ENCODE assay signal across 7 cellular contexts in the genomic region with DNA sequence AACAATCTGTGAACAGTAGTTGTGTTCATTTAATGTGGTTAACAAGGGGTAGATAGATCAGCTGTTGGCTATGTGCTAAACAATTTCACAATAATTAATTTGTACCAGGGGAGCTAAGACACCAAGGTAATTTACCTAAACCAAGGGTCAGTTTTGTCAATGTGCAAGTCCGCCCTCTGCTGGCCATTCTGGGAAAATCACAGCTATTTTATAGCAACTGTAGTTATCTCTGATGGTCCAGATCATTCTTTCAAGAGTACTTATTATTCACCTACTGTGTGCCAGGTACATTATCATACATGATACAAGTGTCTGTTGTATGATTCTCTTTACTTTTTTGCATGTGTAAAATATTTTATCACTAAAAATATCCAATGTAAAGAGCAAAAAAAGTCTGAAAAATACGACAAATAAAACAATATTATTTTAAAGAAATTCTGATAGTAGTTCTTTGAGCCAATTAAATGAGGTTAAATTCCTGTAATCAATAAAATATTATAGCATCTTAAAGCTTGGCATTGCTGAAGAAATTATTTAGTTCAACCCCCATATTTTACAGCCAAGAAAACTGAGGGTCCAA.
DNase-seq lines count a peak whose midpoint lies in the region; ATAC-seq and TF ChIP-seq lines count a peak whose summit lies in the region.

No MANE protein-coding gene starts in this region.

- H3K4me3 ChIP-seq in HCT116 (replicated peaks in 1 of 2; ENCODE audit: low read depth in 1 of 2, low read length in 2 of 2) (no peak overlapping the region), epithelial cell of proximal tubule (ENCODE audit: low read depth, low read length) (no peak overlapping the region), neural cell (ENCODE audit: low read length) (no peak overlapping the region), transverse colon (no peak overlapping the region)

- H2AFZ ChIP-seq in HCT116 (ENCODE audit: low read depth, low read length, poor library complexity, severe bottlenecking) (no peak overlapping the region), neural cell (ENCODE audit: low read depth, low read length) (no peak overlapping the region)

- H3K9ac ChIP-seq in HCT116 (ENCODE audit: low read length) (no peak overlapping the region), neural cell (ENCODE audit: low read length) (no peak overlapping the region)

- in situ Hi-C loops in transverse colon (cut with MboI; ENCODE audit: low pct_ligation_motif_present in 1 of 4, low pct_unique_long_range_greater_than_20kb in 1 of 4, low sequenced_read_pairs in 3 of 4) = loop anchor here in 3 of 4 donors (5.0 to 25.0 kb wide), 3 partner anchors 542 to 767 kb away; no protein-coding TSS in a partner anchor

- intact Hi-C loops in HCT116 (cut with micrococcal nuclease) = loop anchor here (1.0 to 5.0 kb wide), 2 partner anchors 555 to 578 kb away; no protein-coding TSS in a partner anchor
- intact Hi-C loops in transverse colon (cut with DNase I; ENCODE audit: low total_unique reads) = loop anchor here (5.0 kb wide), 1 partner anchor 552 kb away; no protein-coding TSS in a partner anchor

- peak; percentile 67 for ATAC-seq in HCT116

- no peaks in the 10 kb centered on the region for H3K36me3 ChIP-seq in HCT116 (ENCODE audit: control insufficient read depth in 1 of 2, insufficient read depth in 2 of 2, low read length in 2 of 2)
- no peaks in the 10 kb centered on the region for H3K36me3 ChIP-seq in neural cell (ENCODE audit: insufficient read depth, low read length)
- H3K36me3 ChIP-seq in transverse colon = no peaks in the 10 kb centered on the region

- H3K9me2 ChIP-seq in HCT116 (ENCODE audit: insufficient read depth) (no peaks in the 10 kb centered on the region), neural cell (ENCODE audit: insufficient read depth, low read length) (no peaks in the 10 kb centered on the region)

- WGBS in transverse colon (ENCODE audit: low coverage in 1 of 2), 2 donors = 44 to 47% methylated on average over 2 of the region's 2 CpGs

- H3K27ac ChIP-seq in HCT116 (ENCODE audit: low read depth, low read length) (no peak overlapping the region), neural cell (ENCODE audit: low read length) (no peak overlapping the region), transverse colon (no peak overlapping the region)

- CTCF ChIA-PET in GM10248 (lab: Yijun Ruan, JAX) (interaction anchor here (0.8 to 6.0 kb wide), 35 partner anchors 7 to 876 kb away, joined by 3 to 78 read pairs (median 4); partner anchors contain the start of genes ALDH9A1 and FAM78B), HCT116 (lab: Charles Lee) (interaction anchor here (0.8 to 3.9 kb wide), 12 partner anchors 10 to 580 kb away, joined by 3 to 38 read pairs (median 6); no protein-coding TSS in a partner anchor)

- TF ChIP-seq CTCF in GM10248 (IDR thresholded peaks at IDR 0.05; ENCODE audit: control extremely low read depth, extremely low read depth, low read depth, missing control alignments) (peak; percentile 78), HCT116 (IDR thresholded peaks at IDR 0.05 in 2 of 3, conservative IDR thresholded peaks at IDR 0.05 in 1 of 3; ENCODE audit: borderline replicate concordance in 1 of 3, insufficient read depth in 1 of 3, low read depth in 2 of 3, low read length in 2 of 3) (peak; percentile 32 to 86 (median 56); a peak in 5 of 6 replicates), epithelial cell of proximal tubule (conservative IDR thresholded peaks at IDR 0.05; ENCODE audit: low read depth, low read length) (peak; percentile 75), neural cell (IDR thresholded peaks at IDR 0.05; ENCODE audit: poor library complexity, severe bottlenecking) (peak; percentile 84), transverse colon (IDR thresholded peaks at IDR 0.05) (peak; percentile 64 to 82 (median 69))

- no peaks in the 10 kb centered on the region for H3K9me3 ChIP-seq in HCT116 (ENCODE audit: control insufficient read depth in 1 of 2, insufficient read depth in 1 of 2, low read depth in 1 of 2, low read length in 2 of 2)
- no peaks in the 10 kb centered on the region for H3K9me3 ChIP-seq in neural cell (ENCODE audit: low read length)
- no peaks in the 10 kb centered on the region for H3K9me3 ChIP-seq in transverse colon

- no peak for TF ChIP-seq EP300 in neural cell (conservative IDR thresholded peaks at IDR 0.05; ENCODE audit: poor library complexity, severe bottlenecking)
- TF ChIP-seq EP300 in transverse colon (IDR thresholded peaks at IDR 0.05; ENCODE audit: low read depth) = no peak

- H4K20me1 ChIP-seq in HCT116 (ENCODE audit: insufficient read depth) (no peaks in the 10 kb centered on the region), neural cell (ENCODE audit: insufficient read depth) (no peaks in the 10 kb centered on the region)

- TF ChIP-seq RAD21 in HCT116 (IDR thresholded peaks at IDR 0.05; ENCODE audit: low read depth) (peak; percentile 57), neural cell (conservative IDR thresholded peaks at IDR 0.05) (peak; percentile 79)

- RAD21 ChIA-PET in HCT116 (lab: Charles Lee; ENCODE audit: low non-redundant PET in 1 of 2, low total read pairs in 2 of 2, uncharacterized antibody in 2 of 2, unreplicated experiment in 2 of 2) = interaction anchor here in 1 of 2 experiments (1.0 kb wide), 1 partner anchor 555 kb away, joined by 3 read pairs; no protein-coding TSS in a partner anchor

- POLR2A ChIA-PET in GM10248 (lab: Yijun Ruan, JAX) (no interaction called here), HCT116 (lab: Charles Lee) (interaction anchor here (1.1 kb wide), 1 partner anchor 11 kb away, joined by 3 read pairs; no protein-coding TSS in a partner anchor)

- no TSS peak for BruUV-seq in HCT116 (replicated peaks; lab: Mats Ljungman, UMichigan)

- H3K4me1 ChIP-seq in HCT116 (ENCODE audit: control insufficient read depth in 1 of 2, insufficient read depth in 2 of 2, low read length in 2 of 2) (no peaks in the 10 kb centered on the region), transverse colon (no peaks in the 10 kb centered on the region)

- H3K4me2 ChIP-seq in HCT116 (ENCODE audit: low read length) (no peak overlapping the region), neural cell (ENCODE audit: low read length) (no peak overlapping the region)

- TF ChIP-seq POLR2A in HCT116 (IDR thresholded peaks at IDR 0.05; ENCODE audit: borderline replicate concordance, extremely low read depth, insufficient read depth, insufficient read length) (no peak), transverse colon (IDR thresholded peaks at IDR 0.05) (no peak)

- DNase-seq in GM10248 (ENCODE audit: extremely low spot score) (peak; percentile 41), HCT116 (ENCODE audit: low read depth, low spot score) (peak; percentile 21), NCI-H2196 treated with DMSO at 0.1 percent for 48 hours (lab: John Stamatoyannopoulos, UW; ENCODE audit: unreplicated experiment) (peak; percentile 9), epithelial cell of proximal tubule (ENCODE audit: low read depth) (peak; percentile 4), transverse colon (peak; percentile 61)
- DNase-seq in activated CD4-positive, alpha-beta T cell treated with anti-CD3 and anti-CD28 coated beads, Interleukin-2, amount 50 U/mL, for 24 hours (ENCODE audit: low read depth in 1 of 2, low spot score in 1 of 2) = peak; percentile 18 to 25

- peaks cover 18% of the 10 kb centered on the region for H3K27me3 ChIP-seq in HCT116 (ENCODE audit: insufficient read depth, low read length)
- no peaks in the 10 kb centered on the region for H3K27me3 ChIP-seq in neural cell (ENCODE audit: insufficient read depth, low read depth, low read length)
- no peaks in the 10 kb centered on the region for H3K27me3 ChIP-seq in transverse colon

- H3K79me2 ChIP-seq in HCT116 (ENCODE audit: insufficient read depth, low read length) (no peaks in the 10 kb centered on the region), neural cell (replicated peaks; ENCODE audit: insufficient read depth, low read length) (no peaks in the 10 kb centered on the region)

- H3F3A ChIP-seq in neural cell (ENCODE audit: insufficient read depth, low read length, poor library complexity, severe bottlenecking) = no peaks in the 10 kb centered on the region

TF ChIP-seq in HCT116, 20 proteins besides CTCF, POLR2A, EP300 and RAD21:
- TF ChIP-seq ZBTB33 (IDR thresholded peaks at IDR 0.05; ENCODE audit: extremely low read depth, insufficient replicate concordance, low read length) (no peak), TCF7L2 (IDR thresholded peaks at IDR 0.05; ENCODE audit: borderline replicate concordance, extremely low read depth, insufficient read depth, insufficient read length) (no peak)

TF ChIP-seq in neural cell, 6 proteins besides CTCF, POLR2A, EP300 and RAD21:
- peak; percentile 84 for TF ChIP-seq SMC3 (conservative IDR thresholded peaks at IDR 0.05; ENCODE audit: poor library complexity)
- no peak for TF ChIP-seq MXI1 (conservative IDR thresholded peaks at IDR 0.05; ENCODE audit: poor library complexity, severe bottlenecking)

Comparison
In these comparisons a context has a peak if more than half of its experiments do, and no peak if none do; other contexts are left out.
1. DNase-seq: peak in every context shown above with its lines; median percentile 61 in transverse colon; 41 in GM10248; 22 in activated CD4-positive, alpha-beta T cell treated with anti-CD3 and anti-CD28 coated beads, Interleukin-2, amount 50 U/mL, for 24 hours; 21 in HCT116; 9 in NCI-H2196 treated with DMSO at 0.1 percent for 48 hours; 4 in epithelial cell of proximal tubule.